ENCODE assay signal across 8 cellular contexts in genomic region chr12:75977590-75977951, GRCh38. TPM values are rescaled to one million over a fixed set of nuclear protein-coding genes. Genes with fewer than 3 reads are reported as not detected.
A peak's percentile ranks its signal among the peaks of the same experiment; 100 is the strongest.
DNase-seq lines count a peak whose midpoint lies in the region; ATAC-seq and TF ChIP-seq lines count a peak whose summit lies in the region.

No MANE protein-coding gene starts in this region.

- H3K4me1 Mint-ChIP-seq in central memory CD8-positive, alpha-beta T cell, result peaks cover 22% of the 10 kb centered on the region

- intact Hi-C loops in sciatic nerve (cut with DNase I), result no loop called here
- intact Hi-C loops in lower leg skin (cut with DNase I; ENCODE audit: low total_unique reads), result no loop called here

- no peaks in the 10 kb centered on the region for H3K9me3 Mint-ChIP-seq in central memory CD8-positive, alpha-beta T cell

- peak overlapping the region; percentile 34 for H3K4me3 Mint-ChIP-seq in central memory CD8-positive, alpha-beta T cell

- no peak for TF ChIP-seq POLR2A in lower leg skin (IDR thresholded peaks at IDR 0.05)

- H3K36me3 Mint-ChIP-seq in central memory CD8-positive, alpha-beta T cell (ENCODE audit: insufficient read depth), result peaks cover 5% of the 10 kb centered on the region

- peak; percentile 7 for ATAC-seq in GM19035 (IDR thresholded peaks at IDR 0.05; ENCODE audit: unreplicated experiment)
- ATAC-seq in HG03280 (IDR thresholded peaks at IDR 0.05; ENCODE audit: unreplicated experiment), result peak; percentile 8
- ATAC-seq in central memory CD8-positive, alpha-beta T cell (replicated peaks; ENCODE audit: extremely low read depth, poor library complexity, severe bottlenecking), result no peak
- ATAC-seq in sciatic nerve, result peak; percentile 3

- H3K4me3 ChIP-seq in lower leg skin (ENCODE audit: low read depth, poor library complexity, severe bottlenecking), result no peak overlapping the region

- no peak for TF ChIP-seq CTCF in lower leg skin (IDR thresholded peaks at IDR 0.05)

- H3K27me3 Mint-ChIP-seq in central memory CD8-positive, alpha-beta T cell, result no peaks in the 10 kb centered on the region

- WGBS in lower leg skin, 2 donors, result 58 to 66% methylated on average over 5 of the region's 5 CpGs

- peak overlapping the region; percentile 90 for H3K27ac Mint-ChIP-seq in central memory CD8-positive, alpha-beta T cell (ENCODE audit: low read depth)

- DNase-seq in central memory CD8-positive, alpha-beta T cell (ENCODE audit: low spot score in 2 of 2), result no peak
- DNase-seq in sciatic nerve (ENCODE audit: low spot score) (no peak), middle frontal gyrus (ENCODE audit: extremely low spot score, low spot score) (no peak), NCI-H2081 treated with DMSO at 0.1 percent for 48 hours (lab: John Stamatoyannopoulos, UW) (no peak), retina (no peak), lower leg skin (ENCODE audit: low spot score in 2 of 2) (no peak)

RNA-seq across cellular contexts. Expression of gene PHLDA1, which starts 54.0 kb away (rescaled TPM):
- 34.2 TPM for total RNA-seq in sciatic nerve
- total RNA-seq in lower leg skin, result 10 to 100 TPM; 11.1 to 39.9 (median 19.6) TPM
